23 cellular contexts compared by ENCODE assay signal in genomic region chr6:139860193-139860592, GRCh38.
"Had no signal": no experiment of that assay in that cellular context is flagged by ENCODE, and none has a peak within 500 bp of the region (broad histone marks: within the 10 kb centered on the region; RNA-seq: fewer than 3 reads in every experiment).

No MANE protein-coding gene starts in this region.

- H3K9ac ChIP-seq: neural progenitor cell, parathyroid adenoma had no signal

- H3K4me1 ChIP-seq: left ventricle myocardium inferior, prostate gland had no signal

- H3K79me2 ChIP-seq: parathyroid adenoma had no signal

- H3K4me3 ChIP-seq: coronary artery, dorsolateral prefrontal cortex, gastrocnemius medialis, left ventricle myocardium inferior, lower lobe of right lung, neural progenitor cell, prostate gland, skin epidermis, stomach, thoracic aorta had no signal

- DNase-seq: dorsolateral prefrontal cortex; effector CD8-positive, alpha-beta T cell; gastrocnemius medialis; immature natural killer cell; kidney; left cardiac atrium; left ventricle myocardium inferior; lower lobe of right lung; occipital lobe; stimulated activated CD4-positive, alpha-beta T cell treated with anti-CD3 and anti-CD28 coated beads, Interleukin-12 subunit alpha, Interleukin-12 subunit beta, amount 100 ng/mL, for 4 hours; stimulated activated naive CD4-positive, alpha-beta T cell; stomach; substantia nigra; trophoblast cell had no signal

- ATAC-seq: esophagus mucosa; gastrocnemius medialis; left cardiac atrium; lower lobe of right lung; natural killer cell treated with Interleukin-12 subunit alpha and Interleukin-12 subunit beta and Interleukin-15 and Interleukin-18, amount 100 ng/mL, for 72 hours; sciatic nerve had no signal

- H3K27ac ChIP-seq: coronary artery, dorsolateral prefrontal cortex, gastrocnemius medialis, left ventricle myocardium inferior, lower lobe of right lung, neural progenitor cell, parathyroid adenoma, prostate gland, skin epidermis, stomach, thoracic aorta had no signal

- H3K36me3 ChIP-seq: gastrocnemius medialis, left ventricle myocardium inferior, lower lobe of right lung, neural progenitor cell, prostate gland, stomach, thoracic aorta had no signal

- H3K9me3 ChIP-seq: gastrocnemius medialis, left ventricle myocardium inferior, lower lobe of right lung, prostate gland, stomach, thoracic aorta had no signal

- H3K27me3 ChIP-seq: gastrocnemius medialis, neural progenitor cell, stomach had no signal

- H2AFZ ChIP-seq: parathyroid adenoma had no signal

- H3K4me2 ChIP-seq: neural progenitor cell had no signal
